In genomic region chr17:14138649-14139048, GRCh38 we compare ENCODE assay signal across 22 cellular contexts.
"Had no signal": no experiment of that assay in that cellular context is flagged by ENCODE, and none has a peak within 500 bp of the region (broad histone marks: within the 10 kb centered on the region; RNA-seq: fewer than 3 reads in every experiment).

No MANE protein-coding gene starts in this region.

- H3K9me3 ChIP-seq: MG63, SJSA1 had no signal

- H3K27me3 ChIP-seq: MG63, SJSA1 had no signal

- H3K4me1 ChIP-seq: SJSA1 had no signal

- H3K36me3 ChIP-seq: MG63, SJSA1 had no signal

- H3K4me3 ChIP-seq: MG63, SJSA1, SK-N-MC had no signal

- H3K27ac ChIP-seq: SJSA1, SK-N-MC had no signal

- DNase-seq: IMR-90, Karpas-422, KG1, MG63, NCI-H1092, NCI-H1105 treated with DMSO at 0.1 percent for 48 hours, NCI-H1417 treated with DMSO at 0.1 percent for 48 hours, NCI-H146, NCI-H1694 treated with DMSO at 0.1 percent for 48 hours, NCI-H1930, NCI-H2081, NCI-H2107, NCI-H2227 treated with DMSO at 0.1 percent for 48 hours, NCI-H524, NCI-H526 treated with DMSO at 0.1 percent for 48 hours, NCI-H748 treated with DMSO at 0.1 percent for 48 hours, Right ventricle myocardium superior, RPMI8226, SIG-M5 had no signal

- FAIRE-seq: RCC 7860 had no signal
